In the genomic region with DNA sequence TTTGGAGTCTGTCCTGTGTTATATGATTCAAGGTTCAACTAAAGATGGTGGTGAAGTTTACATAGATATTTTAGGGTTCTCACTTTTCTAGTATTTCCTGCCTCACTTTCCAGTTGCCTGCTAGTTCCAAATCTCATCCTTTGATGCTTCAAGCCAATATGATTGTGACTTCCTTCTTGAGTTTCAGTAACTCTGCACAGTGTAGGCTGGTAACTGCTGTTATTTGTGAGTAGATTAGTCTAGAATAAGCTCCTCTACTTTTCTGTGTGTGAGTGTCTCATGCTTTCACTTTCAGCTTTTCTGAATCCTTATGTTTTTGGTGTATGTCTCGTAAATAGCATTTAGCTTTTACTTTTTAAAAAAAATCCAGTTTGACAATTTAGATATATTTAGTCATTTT, we compare ENCODE assay signal across 10 cellular contexts. TPM values are rescaled to one million over a fixed set of nuclear protein-coding genes. Genes with fewer than 3 reads are reported as not detected.
A peak's percentile ranks its signal among the peaks of the same experiment; 100 is the strongest.
DNase-seq lines count a peak whose midpoint lies in the region; ATAC-seq and TF ChIP-seq lines count a peak whose summit lies in the region.
"Had no signal": no experiment of that assay in that cellular context is flagged by ENCODE, and none has a peak within 500 bp of the region (broad histone marks: within the 10 kb centered on the region; RNA-seq: fewer than 3 reads in every experiment).

No MANE protein-coding gene starts in this region.

- H3K27me3 ChIP-seq in neutrophil = no peaks in the 10 kb centered on the region

- intact Hi-C loops in activated CD4-positive, alpha-beta T cell treated with anti-CD3 and anti-CD28 coated beads, Interleukin-2, amount 10 ng/mL, durations not matched to agents 24 days and 14 days (cut with micrococcal nuclease) = loop anchor here (1.0 to 2.0 kb wide), 2 partner anchors 8 to 15 kb away; no protein-coding TSS in a partner anchor

- H3K27ac Mint-ChIP-seq in activated CD4-positive, alpha-beta T cell treated with anti-CD3 and anti-CD28 coated beads, Interleukin-2, amount 10 ng/mL, durations not matched to agents 24 days and 14 days = peak overlapping the region; percentile 21

- H3K27ac ChIP-seq in neutrophil = peak overlapping the region; percentile 73
- H3K27ac ChIP-seq: parathyroid adenoma had no signal

- DNase-seq in activated CD4-positive, alpha-beta T cell treated with anti-CD3 and anti-CD28 coated beads, Interleukin-2, amount 10 ng/mL, durations not matched to agents 24 days and 14 days = peak; percentile 63
- no peak for DNase-seq in activated CD4-positive, alpha-beta T cell treated with anti-CD3 and anti-CD28 coated beads for 48 hours
- DNase-seq in midbrain (lab: John Stamatoyannopoulos, UW) (no peak), ecto neural progenitor cell (ENCODE audit: low spot score) (no peak)
- DNase-seq: NCI-H226 had no signal

- no peaks in the 10 kb centered on the region for H3K27me3 Mint-ChIP-seq in activated CD4-positive, alpha-beta T cell treated with anti-CD3 and anti-CD28 coated beads, Interleukin-2, amount 10 ng/mL, durations not matched to agents 24 days and 14 days

- no peaks in the 10 kb centered on the region for H3K36me3 ChIP-seq in neutrophil

- no peak for TF ChIP-seq CTCF in neutrophil (IDR thresholded peaks at IDR 0.05)

- peaks cover 15% of the 10 kb centered on the region for H3K4me1 Mint-ChIP-seq in activated CD4-positive, alpha-beta T cell treated with anti-CD3 and anti-CD28 coated beads, Interleukin-2, amount 10 ng/mL, durations not matched to agents 24 days and 14 days

- H3K4me3 ChIP-seq in neutrophil (ENCODE audit: low read depth in 1 of 2, low read length in 1 of 2) = no peak overlapping the region

- H3K36me3 Mint-ChIP-seq in activated CD4-positive, alpha-beta T cell treated with anti-CD3 and anti-CD28 coated beads, Interleukin-2, amount 10 ng/mL, durations not matched to agents 24 days and 14 days (ENCODE audit: low read depth) = peaks cover 8% of the 10 kb centered on the region

- ATAC-seq in GM21576 (IDR thresholded peaks at IDR 0.05; ENCODE audit: unreplicated experiment) (peak; percentile 92), HG03521 (IDR thresholded peaks at IDR 0.05; ENCODE audit: unreplicated experiment) (peak; percentile 54), HG03354 (IDR thresholded peaks at IDR 0.05; ENCODE audit: poor library complexity, severe bottlenecking, unreplicated experiment) (no peak)

- H3K9me3 ChIP-seq in neutrophil = no peaks in the 10 kb centered on the region

- peak overlapping the region; percentile 20 for H3K4me3 Mint-ChIP-seq in activated CD4-positive, alpha-beta T cell treated with anti-CD3 and anti-CD28 coated beads, Interleukin-2, amount 10 ng/mL, durations not matched to agents 24 days and 14 days

- peaks cover 33 to 37% of the 10 kb centered on the region in 2 experiments for H3K4me1 ChIP-seq in neutrophil (ENCODE audit: control insufficient read depth in 1 of 2, insufficient read depth in 1 of 2, low read depth in 1 of 2, low read length in 1 of 2)
- H3K4me1 ChIP-seq: parathyroid adenoma had no signal

- peaks cover 14% of the 10 kb centered on the region for H3K9me3 Mint-ChIP-seq in activated CD4-positive, alpha-beta T cell treated with anti-CD3 and anti-CD28 coated beads, Interleukin-2, amount 10 ng/mL, durations not matched to agents 24 days and 14 days

RNA-seq across cellular contexts. Expression of gene GALNT1, which starts 42.6 kb away (rescaled TPM):
- 47.0 and 50.8 TPM in 2 replicates for total RNA-seq in activated CD4-positive, alpha-beta T cell treated with anti-CD3 and anti-CD28 coated beads, Interleukin-2, amount 10 ng/mL, durations not matched to agents 24 days and 14 days
